ENCODE assay signal across 2 cellular contexts in genomic region chr21:34177919-34178567, GRCh38.
TF ChIP-seq lines count a peak whose summit lies in the region.

No MANE protein-coding gene starts in this region.

TF ChIP-seq in GM23338, 12 proteins besides CTCF, POLR2A, EP300 and RAD21:
- TF ChIP-seq, protein P1, sequence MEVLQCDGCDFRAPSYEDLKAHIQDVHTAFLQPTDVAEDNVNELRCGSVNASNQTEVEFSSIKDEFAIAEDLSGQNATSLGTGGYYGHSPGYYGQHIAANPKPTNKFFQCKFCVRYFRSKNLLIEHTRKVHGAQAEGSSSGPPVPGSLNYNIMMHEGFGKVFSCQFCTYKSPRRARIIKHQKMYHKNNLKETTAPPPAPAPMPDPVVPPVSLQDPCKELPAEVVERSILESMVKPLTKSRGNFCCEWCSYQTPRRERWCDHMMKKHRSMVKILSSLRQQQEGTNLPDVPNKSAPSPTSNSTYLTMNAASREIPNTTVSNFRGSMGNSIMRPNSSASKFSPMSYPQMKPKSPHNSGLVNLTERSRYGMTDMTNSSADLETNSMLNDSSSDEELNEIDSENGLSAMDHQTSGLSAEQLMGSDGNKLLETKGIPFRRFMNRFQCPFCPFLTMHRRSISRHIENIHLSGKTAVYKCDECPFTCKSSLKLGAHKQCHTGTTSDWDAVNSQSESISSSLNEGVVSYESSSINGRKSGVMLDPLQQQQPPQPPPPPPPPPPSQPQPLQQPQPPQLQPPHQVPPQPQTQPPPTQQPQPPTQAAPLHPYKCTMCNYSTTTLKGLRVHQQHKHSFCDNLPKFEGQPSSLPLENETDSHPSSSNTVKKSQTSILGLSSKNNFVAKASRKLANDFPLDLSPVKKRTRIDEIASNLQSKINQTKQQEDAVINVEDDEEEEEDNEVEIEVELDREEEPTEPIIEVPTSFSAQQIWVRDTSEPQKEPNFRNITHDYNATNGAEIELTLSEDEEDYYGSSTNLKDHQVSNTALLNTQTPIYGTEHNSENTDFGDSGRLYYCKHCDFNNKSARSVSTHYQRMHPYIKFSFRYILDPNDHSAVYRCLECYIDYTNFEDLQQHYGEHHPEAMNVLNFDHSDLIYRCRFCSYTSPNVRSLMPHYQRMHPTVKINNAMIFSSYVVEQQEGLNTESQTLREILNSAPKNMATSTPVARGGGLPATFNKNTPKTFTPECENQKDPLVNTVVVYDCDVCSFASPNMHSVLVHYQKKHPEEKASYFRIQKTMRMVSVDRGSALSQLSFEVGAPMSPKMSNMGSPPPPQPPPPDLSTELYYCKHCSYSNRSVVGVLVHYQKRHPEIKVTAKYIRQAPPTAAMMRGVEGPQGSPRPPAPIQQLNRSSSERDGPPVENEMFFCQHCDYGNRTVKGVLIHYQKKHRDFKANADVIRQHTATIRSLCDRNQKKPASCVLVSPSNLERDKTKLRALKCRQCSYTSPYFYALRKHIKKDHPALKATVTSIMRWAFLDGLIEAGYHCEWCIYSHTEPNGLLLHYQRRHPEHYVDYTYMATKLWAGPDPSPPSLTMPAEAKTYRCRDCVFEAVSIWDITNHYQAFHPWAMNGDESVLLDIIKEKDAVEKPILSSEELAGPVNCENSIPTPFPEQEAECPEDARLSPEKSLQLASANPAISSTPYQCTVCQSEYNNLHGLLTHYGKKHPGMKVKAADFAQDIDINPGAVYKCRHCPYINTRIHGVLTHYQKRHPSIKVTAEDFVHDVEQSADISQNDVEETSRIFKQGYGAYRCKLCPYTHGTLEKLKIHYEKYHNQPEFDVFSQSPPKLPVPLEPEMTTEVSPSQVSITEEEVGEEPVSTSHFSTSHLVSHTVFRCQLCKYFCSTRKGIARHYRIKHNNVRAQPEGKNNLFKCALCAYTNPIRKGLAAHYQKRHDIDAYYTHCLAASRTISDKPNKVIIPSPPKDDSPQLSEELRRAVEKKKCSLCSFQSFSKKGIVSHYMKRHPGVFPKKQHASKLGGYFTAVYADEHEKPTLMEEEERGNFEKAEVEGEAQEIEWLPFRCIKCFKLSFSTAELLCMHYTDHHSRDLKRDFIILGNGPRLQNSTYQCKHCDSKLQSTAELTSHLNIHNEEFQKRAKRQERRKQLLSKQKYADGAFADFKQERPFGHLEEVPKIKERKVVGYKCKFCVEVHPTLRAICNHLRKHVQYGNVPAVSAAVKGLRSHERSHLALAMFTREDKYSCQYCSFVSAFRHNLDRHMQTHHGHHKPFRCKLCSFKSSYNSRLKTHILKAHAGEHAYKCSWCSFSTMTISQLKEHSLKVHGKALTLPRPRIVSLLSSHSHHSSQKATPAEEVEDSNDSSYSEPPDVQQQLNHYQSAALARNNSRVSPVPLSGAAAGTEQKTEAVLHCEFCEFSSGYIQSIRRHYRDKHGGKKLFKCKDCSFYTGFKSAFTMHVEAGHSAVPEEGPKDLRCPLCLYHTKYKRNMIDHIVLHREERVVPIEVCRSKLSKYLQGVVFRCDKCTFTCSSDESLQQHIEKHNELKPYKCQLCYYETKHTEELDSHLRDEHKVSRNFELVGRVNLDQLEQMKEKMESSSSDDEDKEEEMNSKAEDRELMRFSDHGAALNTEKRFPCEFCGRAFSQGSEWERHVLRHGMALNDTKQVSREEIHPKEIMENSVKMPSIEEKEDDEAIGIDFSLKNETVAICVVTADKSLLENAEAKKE (CRISPR knock-in tag; IDR thresholded peaks at IDR 0.05): no peak
- TF ChIP-seq REST (IDR thresholded peaks at IDR 0.05; ENCODE audit: unreplicated experiment): no peak
- no peak for TF ChIP-seq ZNF331 (CRISPR knock-in tag; IDR thresholded peaks at IDR 0.05; ENCODE audit: low read depth)
- TF ChIP-seq NANOG (IDR thresholded peaks at IDR 0.05; ENCODE audit: borderline replicate concordance): no peak
- no peak for TF ChIP-seq ZNF114 (CRISPR knock-in tag; IDR thresholded peaks at IDR 0.05)
- no peak for TF ChIP-seq EZH2phosphoT487 (IDR thresholded peaks at IDR 0.05; ENCODE audit: unreplicated experiment)
- no peak for TF ChIP-seq ETS1 (IDR thresholded peaks at IDR 0.05)
- no peak for TF ChIP-seq JUNB (IDR thresholded peaks at IDR 0.05; ENCODE audit: unreplicated experiment)
- TF ChIP-seq EZH2 (IDR thresholded peaks at IDR 0.05; ENCODE audit: low read depth, unreplicated experiment): no peak
- no peak for TF ChIP-seq CREB1 (CRISPR knock-in tag; IDR thresholded peaks at IDR 0.05; ENCODE audit: low read depth)
- no peak for TF ChIP-seq POLR2AphosphoS5 (IDR thresholded peaks at IDR 0.05; ENCODE audit: low read depth)
- TF ChIP-seq STAT1 (IDR thresholded peaks at IDR 0.05; ENCODE audit: unreplicated experiment): no peak

TF ChIP-seq in SK-N-SH, 30 proteins besides CTCF, POLR2A, EP300 and RAD21:
- TF ChIP-seq CHD2 (IDR thresholded peaks at IDR 0.05; ENCODE audit: low read length, partially characterized antibody): no peak
- TF ChIP-seq RCOR1 (IDR thresholded peaks at IDR 0.05; ENCODE audit: low read length): no peak
- TF ChIP-seq, protein P2, sequence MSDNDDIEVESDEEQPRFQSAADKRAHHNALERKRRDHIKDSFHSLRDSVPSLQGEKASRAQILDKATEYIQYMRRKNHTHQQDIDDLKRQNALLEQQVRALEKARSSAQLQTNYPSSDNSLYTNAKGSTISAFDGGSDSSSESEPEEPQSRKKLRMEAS (IDR thresholded peaks at IDR 0.05; ENCODE audit: low read depth): no peak
- TF ChIP-seq POLR2AphosphoS5 (IDR thresholded peaks at IDR 0.05; ENCODE audit: low read depth, low read length): no peak
TF ChIP-seq in SK-N-SH: peak in this region for 0.
